In genomic region chr1:31789259-31790065, GRCh38 we compare ENCODE assay signal across 1 cellular context.
TF ChIP-seq lines count a peak whose summit lies in the region.

No MANE protein-coding gene starts in this region.

TF ChIP-seq in HEK293, 187 proteins besides CTCF, POLR2A, EP300 and RAD21 (continued from another document):
- TF ChIP-seq OSR2 (tag by site-specific recombination; IDR thresholded peaks at IDR 0.05) (no peak), KLF9 (tag by site-specific recombination; IDR thresholded peaks at IDR 0.05; ENCODE audit: low read depth) (0 out of 2 replicates have a peak, but pooled peaks have one; percentile 40), ZNF292 (tag by site-specific recombination; IDR thresholded peaks at IDR 0.05; ENCODE audit: borderline replicate concordance, low read depth) (no peak), ZNF366 (tag by site-specific recombination; conservative IDR thresholded peaks at IDR 0.05) (no peak), ZNF843 (tag by site-specific recombination; IDR thresholded peaks at IDR 0.05) (no peak), ZNF654 (tag by site-specific recombination; IDR thresholded peaks at IDR 0.05; ENCODE audit: low read depth) (peak; percentile 90), ZNF398 (tag by site-specific recombination; IDR thresholded peaks at IDR 0.05) (0 out of 2 replicates have a peak, but pooled peaks have one; percentile 4), KLF1 (tag by site-specific recombination; IDR thresholded peaks at IDR 0.05) (peak; percentile 55), PATZ1 (tag by site-specific recombination; IDR thresholded peaks at IDR 0.05) (peak; percentile 77), ZNF423 (tag by site-specific recombination; IDR thresholded peaks at IDR 0.05) (no peak), ZNF211 (tag by site-specific recombination; IDR thresholded peaks at IDR 0.05; ENCODE audit: low read depth) (no peak), ZNF747 (tag by site-specific recombination; IDR thresholded peaks at IDR 0.05) (no peak), EGR2 (tag by site-specific recombination; IDR thresholded peaks at IDR 0.05; ENCODE audit: low read depth) (0 out of 2 replicates have a peak, but pooled peaks have one; percentile 47), PRDM10 (tag by site-specific recombination; IDR thresholded peaks at IDR 0.05) (peak; percentile 32; the same call in 1 of the 2 replicates), SETDB1 (IDR thresholded peaks at IDR 0.05; ENCODE audit: insufficient read length, low read length) (no peak), ZNF785 (tag by site-specific recombination; IDR thresholded peaks at IDR 0.05) (no peak), ZNF768 (tag by site-specific recombination; IDR thresholded peaks at IDR 0.05) (no peak), ZFP41 (tag by site-specific recombination; IDR thresholded peaks at IDR 0.05; ENCODE audit: borderline replicate concordance) (no peak), SP7 (tag by site-specific recombination; IDR thresholded peaks at IDR 0.05) (peak; percentile 19; the same call in 1 of the 2 replicates), KLF16 (tag by site-specific recombination; IDR thresholded peaks at IDR 0.05) (no peak; the same call in 1 of the 2 replicates), ZIC2 (tag by site-specific recombination; IDR thresholded peaks at IDR 0.05) (no peak), ZNF610 (tag by site-specific recombination; IDR thresholded peaks at IDR 0.05; ENCODE audit: borderline replicate concordance) (no peak), HOXC10 (CRISPR knock-in tag; IDR thresholded peaks at IDR 0.05) (no peak), KLF8 (tag by site-specific recombination; IDR thresholded peaks at IDR 0.05) (peak; percentile 52; the same call in 1 of the 2 replicates), ZNF660 (tag by site-specific recombination; IDR thresholded peaks at IDR 0.05) (0 out of 2 replicates have a peak, but pooled peaks have one; percentile 14), YY1 (tag by site-specific recombination; IDR thresholded peaks at IDR 0.05) (no peak)
- TF ChIP-seq, protein P1, sequence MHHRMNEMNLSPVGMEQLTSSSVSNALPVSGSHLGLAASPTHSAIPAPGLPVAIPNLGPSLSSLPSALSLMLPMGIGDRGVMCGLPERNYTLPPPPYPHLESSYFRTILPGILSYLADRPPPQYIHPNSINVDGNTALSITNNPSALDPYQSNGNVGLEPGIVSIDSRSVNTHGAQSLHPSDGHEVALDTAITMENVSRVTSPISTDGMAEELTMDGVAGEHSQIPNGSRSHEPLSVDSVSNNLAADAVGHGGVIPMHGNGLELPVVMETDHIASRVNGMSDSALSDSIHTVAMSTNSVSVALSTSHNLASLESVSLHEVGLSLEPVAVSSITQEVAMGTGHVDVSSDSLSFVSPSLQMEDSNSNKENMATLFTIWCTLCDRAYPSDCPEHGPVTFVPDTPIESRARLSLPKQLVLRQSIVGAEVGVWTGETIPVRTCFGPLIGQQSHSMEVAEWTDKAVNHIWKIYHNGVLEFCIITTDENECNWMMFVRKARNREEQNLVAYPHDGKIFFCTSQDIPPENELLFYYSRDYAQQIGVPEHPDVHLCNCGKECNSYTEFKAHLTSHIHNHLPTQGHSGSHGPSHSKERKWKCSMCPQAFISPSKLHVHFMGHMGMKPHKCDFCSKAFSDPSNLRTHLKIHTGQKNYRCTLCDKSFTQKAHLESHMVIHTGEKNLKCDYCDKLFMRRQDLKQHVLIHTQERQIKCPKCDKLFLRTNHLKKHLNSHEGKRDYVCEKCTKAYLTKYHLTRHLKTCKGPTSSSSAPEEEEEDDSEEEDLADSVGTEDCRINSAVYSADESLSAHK (tag by site-specific recombination; IDR thresholded peaks at IDR 0.05) = no peak
- TF ChIP-seq, protein P2, sequence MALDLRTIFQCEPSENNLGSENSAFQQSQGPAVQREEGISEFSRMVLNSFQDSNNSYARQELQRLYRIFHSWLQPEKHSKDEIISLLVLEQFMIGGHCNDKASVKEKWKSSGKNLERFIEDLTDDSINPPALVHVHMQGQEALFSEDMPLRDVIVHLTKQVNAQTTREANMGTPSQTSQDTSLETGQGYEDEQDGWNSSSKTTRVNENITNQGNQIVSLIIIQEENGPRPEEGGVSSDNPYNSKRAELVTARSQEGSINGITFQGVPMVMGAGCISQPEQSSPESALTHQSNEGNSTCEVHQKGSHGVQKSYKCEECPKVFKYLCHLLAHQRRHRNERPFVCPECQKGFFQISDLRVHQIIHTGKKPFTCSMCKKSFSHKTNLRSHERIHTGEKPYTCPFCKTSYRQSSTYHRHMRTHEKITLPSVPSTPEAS (tag by site-specific recombination; IDR thresholded peaks at IDR 0.05) = no peak; the same call in 1 of the 2 replicates
- TF ChIP-seq, protein P3, sequence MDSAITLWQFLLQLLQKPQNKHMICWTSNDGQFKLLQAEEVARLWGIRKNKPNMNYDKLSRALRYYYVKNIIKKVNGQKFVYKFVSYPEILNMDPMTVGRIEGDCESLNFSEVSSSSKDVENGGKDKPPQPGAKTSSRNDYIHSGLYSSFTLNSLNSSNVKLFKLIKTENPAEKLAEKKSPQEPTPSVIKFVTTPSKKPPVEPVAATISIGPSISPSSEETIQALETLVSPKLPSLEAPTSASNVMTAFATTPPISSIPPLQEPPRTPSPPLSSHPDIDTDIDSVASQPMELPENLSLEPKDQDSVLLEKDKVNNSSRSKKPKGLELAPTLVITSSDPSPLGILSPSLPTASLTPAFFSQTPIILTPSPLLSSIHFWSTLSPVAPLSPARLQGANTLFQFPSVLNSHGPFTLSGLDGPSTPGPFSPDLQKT (IDR thresholded peaks at IDR 0.05; ENCODE audit: borderline replicate concordance, low read depth, low read length) = no peak
- TF ChIP-seq, protein P4, sequence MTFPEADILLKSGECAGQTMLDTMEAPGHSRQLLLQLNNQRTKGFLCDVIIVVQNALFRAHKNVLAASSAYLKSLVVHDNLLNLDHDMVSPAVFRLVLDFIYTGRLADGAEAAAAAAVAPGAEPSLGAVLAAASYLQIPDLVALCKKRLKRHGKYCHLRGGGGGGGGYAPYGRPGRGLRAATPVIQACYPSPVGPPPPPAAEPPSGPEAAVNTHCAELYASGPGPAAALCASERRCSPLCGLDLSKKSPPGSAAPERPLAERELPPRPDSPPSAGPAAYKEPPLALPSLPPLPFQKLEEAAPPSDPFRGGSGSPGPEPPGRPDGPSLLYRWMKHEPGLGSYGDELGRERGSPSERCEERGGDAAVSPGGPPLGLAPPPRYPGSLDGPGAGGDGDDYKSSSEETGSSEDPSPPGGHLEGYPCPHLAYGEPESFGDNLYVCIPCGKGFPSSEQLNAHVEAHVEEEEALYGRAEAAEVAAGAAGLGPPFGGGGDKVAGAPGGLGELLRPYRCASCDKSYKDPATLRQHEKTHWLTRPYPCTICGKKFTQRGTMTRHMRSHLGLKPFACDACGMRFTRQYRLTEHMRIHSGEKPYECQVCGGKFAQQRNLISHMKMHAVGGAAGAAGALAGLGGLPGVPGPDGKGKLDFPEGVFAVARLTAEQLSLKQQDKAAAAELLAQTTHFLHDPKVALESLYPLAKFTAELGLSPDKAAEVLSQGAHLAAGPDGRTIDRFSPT (tag by site-specific recombination; IDR thresholded peaks at IDR 0.05) = 0 out of 2 replicates have a peak, but pooled peaks have one; percentile 37
- TF ChIP-seq, protein P5, sequence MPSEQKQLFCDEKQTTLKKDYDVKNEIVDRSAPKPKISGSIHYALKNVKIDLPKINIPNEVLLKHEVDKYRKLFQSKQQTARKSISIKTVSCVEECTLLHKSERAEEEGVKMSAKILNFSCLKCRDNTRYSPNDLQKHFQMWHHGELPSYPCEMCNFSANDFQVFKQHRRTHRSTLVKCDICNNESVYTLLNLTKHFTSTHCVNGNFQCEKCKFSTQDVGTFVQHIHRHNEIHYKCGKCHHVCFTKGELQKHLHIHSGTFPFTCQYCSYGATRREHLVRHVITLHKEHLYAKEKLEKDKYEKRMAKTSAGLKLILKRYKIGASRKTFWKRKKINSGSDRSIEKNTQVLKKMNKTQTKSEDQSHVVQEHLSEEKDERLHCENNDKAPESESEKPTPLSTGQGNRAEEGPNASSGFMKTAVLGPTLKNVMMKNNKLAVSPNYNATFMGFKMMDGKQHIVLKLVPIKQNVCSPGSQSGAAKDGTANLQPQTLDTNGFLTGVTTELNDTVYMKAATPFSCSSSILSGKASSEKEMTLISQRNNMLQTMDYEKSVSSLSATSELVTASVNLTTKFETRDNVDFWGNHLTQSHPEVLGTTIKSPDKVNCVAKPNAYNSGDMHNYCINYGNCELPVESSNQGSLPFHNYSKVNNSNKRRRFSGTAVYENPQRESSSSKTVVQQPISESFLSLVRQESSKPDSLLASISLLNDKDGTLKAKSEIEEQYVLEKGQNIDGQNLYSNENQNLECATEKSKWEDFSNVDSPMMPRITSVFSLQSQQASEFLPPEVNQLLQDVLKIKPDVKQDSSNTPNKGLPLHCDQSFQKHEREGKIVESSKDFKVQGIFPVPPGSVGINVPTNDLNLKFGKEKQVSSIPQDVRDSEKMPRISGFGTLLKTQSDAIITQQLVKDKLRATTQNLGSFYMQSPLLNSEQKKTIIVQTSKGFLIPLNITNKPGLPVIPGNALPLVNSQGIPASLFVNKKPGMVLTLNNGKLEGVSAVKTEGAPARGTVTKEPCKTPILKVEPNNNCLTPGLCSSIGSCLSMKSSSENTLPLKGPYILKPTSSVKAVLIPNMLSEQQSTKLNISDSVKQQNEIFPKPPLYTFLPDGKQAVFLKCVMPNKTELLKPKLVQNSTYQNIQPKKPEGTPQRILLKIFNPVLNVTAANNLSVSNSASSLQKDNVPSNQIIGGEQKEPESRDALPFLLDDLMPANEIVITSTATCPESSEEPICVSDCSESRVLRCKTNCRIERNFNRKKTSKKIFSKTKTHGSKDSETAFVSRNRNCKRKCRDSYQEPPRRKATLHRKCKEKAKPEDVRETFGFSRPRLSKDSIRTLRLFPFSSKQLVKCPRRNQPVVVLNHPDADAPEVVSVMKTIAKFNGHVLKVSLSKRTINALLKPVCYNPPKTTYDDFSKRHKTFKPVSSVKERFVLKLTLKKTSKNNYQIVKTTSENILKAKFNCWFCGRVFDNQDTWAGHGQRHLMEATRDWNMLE (tag by site-specific recombination; conservative IDR thresholded peaks at IDR 0.05; ENCODE audit: low read depth) = no peak
- TF ChIP-seq, protein P6, sequence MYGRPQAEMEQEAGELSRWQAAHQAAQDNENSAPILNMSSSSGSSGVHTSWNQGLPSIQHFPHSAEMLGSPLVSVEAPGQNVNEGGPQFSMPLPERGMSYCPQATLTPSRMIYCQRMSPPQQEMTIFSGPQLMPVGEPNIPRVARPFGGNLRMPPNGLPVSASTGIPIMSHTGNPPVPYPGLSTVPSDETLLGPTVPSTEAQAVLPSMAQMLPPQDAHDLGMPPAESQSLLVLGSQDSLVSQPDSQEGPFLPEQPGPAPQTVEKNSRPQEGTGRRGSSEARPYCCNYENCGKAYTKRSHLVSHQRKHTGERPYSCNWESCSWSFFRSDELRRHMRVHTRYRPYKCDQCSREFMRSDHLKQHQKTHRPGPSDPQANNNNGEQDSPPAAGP (tag by site-specific recombination; IDR thresholded peaks at IDR 0.05) = 0 out of 2 replicates have a peak, but pooled peaks have one; percentile 40
